Comparison of ENCODE assay signal across 26 cellular contexts in the genomic region with DNA sequence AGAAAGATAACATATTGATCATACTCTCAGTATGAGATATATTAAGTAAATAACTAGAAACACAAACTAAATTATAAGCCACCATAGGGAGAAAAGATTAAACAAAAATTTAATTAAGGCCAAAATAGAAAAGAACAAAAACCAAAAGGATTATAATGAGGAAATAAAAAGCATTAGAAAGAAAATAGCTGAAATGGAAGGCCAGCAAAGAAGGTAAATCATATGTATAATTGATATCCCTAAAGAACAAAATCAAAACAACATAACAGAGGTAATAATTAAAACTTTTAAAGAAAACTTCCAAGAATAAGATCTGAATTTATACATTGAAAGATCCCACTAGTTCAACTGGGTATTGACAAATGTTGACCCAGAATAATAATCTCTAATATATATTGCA.
A peak's percentile ranks its signal among the peaks of the same experiment; 100 is the strongest.
DNase-seq lines count a peak whose midpoint lies in the region; ATAC-seq, FAIRE-seq and TF ChIP-seq lines count a peak whose summit lies in the region.
"Had no signal": no experiment of that assay in that cellular context is flagged by ENCODE, and none has a peak within 500 bp of the region (broad histone marks: within the 10 kb centered on the region; RNA-seq: fewer than 3 reads in every experiment).

No MANE protein-coding gene starts in this region.

- H3K23ac ChIP-seq in mesenchymal stem cell (ENCODE audit: low read length in 2 of 2) = no peak overlapping the region

- FAIRE-seq in A204.1 (lab: Jason Lieb, UNC) (peak; percentile 14), colon (lab: Jason Lieb, UNC) (peak; percentile 51)
- FAIRE-seq: GM12878, GM12892, GM19239 had no signal

- no peak overlapping the region for H3K4me3 ChIP-seq in mesenchymal stem cell (ENCODE audit: insufficient read depth in 1 of 2, low read depth in 1 of 2, low read length in 2 of 2)
- H3K4me3 ChIP-seq: BLaER1, GM12878 had no signal

- H3K27ac ChIP-seq in mesenchymal stem cell (ENCODE audit: low read length, poor library complexity, severe bottlenecking) = no peak overlapping the region
- H3K27ac ChIP-seq: 22Rv1, BLaER1 had no signal

- H2AK5ac ChIP-seq in mesenchymal stem cell (ENCODE audit: low read length, severe bottlenecking) = no peak overlapping the region

- H3K79me1 ChIP-seq in mesenchymal stem cell (replicated peaks; ENCODE audit: low read length, poor library complexity, severe bottlenecking) = no peaks in the 10 kb centered on the region

- no peak overlapping the region for H2BK120ac ChIP-seq in mesenchymal stem cell (ENCODE audit: low read depth, low read length)

- H3K14ac ChIP-seq in mesenchymal stem cell (ENCODE audit: low read length in 2 of 2) = no peak overlapping the region

- H4K91ac ChIP-seq in mesenchymal stem cell (ENCODE audit: low read length) = no peak overlapping the region

- CTCF ChIA-PET in HEK293T (lab: Yijun Ruan, JAX) = no interaction called here

- H2BK5ac ChIP-seq in mesenchymal stem cell (ENCODE audit: low read depth, low read length, poor library complexity, severe bottlenecking) = no peak overlapping the region

- H3K27me3 ChIP-seq in mesenchymal stem cell (ENCODE audit: control insufficient read depth in 1 of 2, insufficient read depth in 1 of 2, low read length in 2 of 2) = no peaks in the 10 kb centered on the region
- H3K27me3 ChIP-seq: BE2C, BLaER1 had no signal

- no peaks in the 10 kb centered on the region for H3K36me3 ChIP-seq in mesenchymal stem cell (ENCODE audit: control insufficient read depth in 1 of 2, insufficient read depth in 2 of 2, low read depth in 1 of 2, low read length in 2 of 2)
- H3K36me3 ChIP-seq: BE2C, BLaER1 had no signal

- POLR2A ChIA-PET in HEK293T (lab: Yijun Ruan, JAX) = no interaction called here

- no peak overlapping the region for H4K8ac ChIP-seq in mesenchymal stem cell (ENCODE audit: low read length)

- no peak overlapping the region for H3K4me2 ChIP-seq in mesenchymal stem cell (ENCODE audit: low read length, poor library complexity, severe bottlenecking)
- H3K4me2 ChIP-seq: BLaER1 had no signal

- H3K4ac ChIP-seq in mesenchymal stem cell (ENCODE audit: low read depth in 1 of 2, low read length in 2 of 2) = no peak overlapping the region

- peak; percentile 12 for DNase-seq in DMS53 (lab: John Stamatoyannopoulos, UW)
- no peak for DNase-seq in DMS53 treated with DMSO at 0.1 percent for 48 hours (lab: John Stamatoyannopoulos, UW; ENCODE audit: unreplicated experiment)
- no peak for DNase-seq in HEK293T (ENCODE audit: extremely low spot score)
- DNase-seq in putamen (ENCODE audit: low spot score) = no peak
- DNase-seq in mesenchymal stem cell = no peak
- DNase-seq: ACHN; BE2C; C1 segment of cervical spinal cord; CD4-positive, alpha-beta memory T cell; CD4-positive, CD25-positive, alpha-beta regulatory T cell; CD8-positive, alpha-beta memory T cell; COR-L47; DMS 273 treated with DMSO at 0.1 percent for 48 hours; DMS153; DMS79; DND-41; EL; GDM1 had no signal

- H3K9me3 ChIP-seq in mesenchymal stem cell (ENCODE audit: control insufficient read depth, low read length) = peaks cover 24% of the 10 kb centered on the region
- H3K9me3 ChIP-seq: BE2C, BLaER1 had no signal

- no peak for ATAC-seq in HG02642 (IDR thresholded peaks at IDR 0.05; ENCODE audit: poor library complexity, unreplicated experiment)
- ATAC-seq: GM12878 had no signal

- H2BK12ac ChIP-seq in mesenchymal stem cell (ENCODE audit: low read length in 2 of 2) = no peak overlapping the region

- H3K4me1 ChIP-seq in mesenchymal stem cell (ENCODE audit: control insufficient read depth, insufficient read depth, low read depth, low read length) = no peaks in the 10 kb centered on the region
- H3K4me1 ChIP-seq: BE2C, BLaER1 had no signal

- H3K9ac ChIP-seq in mesenchymal stem cell (ENCODE audit: low read length) = no peak overlapping the region
- H3K9ac ChIP-seq: BLaER1 had no signal

- H2BK15ac ChIP-seq in mesenchymal stem cell (ENCODE audit: low read depth, poor library complexity, severe bottlenecking) = no peak overlapping the region

- no peak overlapping the region for H2AFZ ChIP-seq in mesenchymal stem cell (ENCODE audit: low read depth, low read length)

- H3K18ac ChIP-seq in mesenchymal stem cell (ENCODE audit: low read depth in 1 of 2, low read length in 2 of 2) = no peak overlapping the region

TF ChIP-seq in HEK293T, 16 proteins besides CTCF, POLR2A, EP300 and RAD21:
- TF ChIP-seq ELF4 (IDR thresholded peaks at IDR 0.05) (no peak), FOXM1 (IDR thresholded peaks at IDR 0.05; ENCODE audit: borderline replicate concordance) (no peak), L3MBTL2 (conservative IDR thresholded peaks at IDR 0.05) (0 out of 2 replicates have a peak, but pooled peaks have one; percentile 10), FOXK2 (IDR thresholded peaks at IDR 0.05) (no peak), CTBP1 (IDR thresholded peaks at IDR 0.05; ENCODE audit: borderline replicate concordance) (no peak), ZNF384 (IDR thresholded peaks at IDR 0.05) (no peak), NFRKB (IDR thresholded peaks at IDR 0.05) (no peak)
TF ChIP-seq in HEK293T: peak in this region for 1.
